Comparison of ENCODE assay signal across 9 cellular contexts in genomic region chr3:132418916-132419315, GRCh38. TPM values are rescaled to one million over a fixed set of nuclear protein-coding genes. Genes with fewer than 3 reads are reported as not detected.
A peak's percentile ranks its signal among the peaks of the same experiment; 100 is the strongest.
DNase-seq lines count a peak whose midpoint lies in the region; ATAC-seq and TF ChIP-seq lines count a peak whose summit lies in the region.
"Had no signal": no experiment of that assay in that cellular context is flagged by ENCODE, and none has a peak within 500 bp of the region (broad histone marks: within the 10 kb centered on the region; RNA-seq: fewer than 3 reads in every experiment).

No MANE protein-coding gene starts in this region.

- peak overlapping the region; percentile 94 for H3K27ac Mint-ChIP-seq in activated T-cell treated with anti-CD3 and anti-CD28 coated beads, Interleukin-2, amount 50 U/mL, for 72 hours
- no peak overlapping the region for H3K27ac Mint-ChIP-seq in glutamatergic neuron (ENCODE audit: unreplicated experiment)

- H3K27me3 ChIP-seq in WERI-Rb-1 (ENCODE audit: insufficient read depth, low read depth, severe bottlenecking) (no peaks in the 10 kb centered on the region), thoracic aorta (replicated peaks; ENCODE audit: insufficient read depth) (no peaks in the 10 kb centered on the region)

- no peak for ATAC-seq in activated T-cell treated with anti-CD3 and anti-CD28 coated beads, Interleukin-2, amount 50 U/mL, for 72 hours (replicated peaks in 1 of 2)
- ATAC-seq in thoracic aorta (ENCODE audit: insufficient number of reproducible peaks, low FRiP score, low read depth) (no peak), HG02759 (IDR thresholded peaks at IDR 0.05; ENCODE audit: unreplicated experiment) (no peak)

- H3K4me1 ChIP-seq in thoracic aorta (ENCODE audit: control insufficient read depth in 1 of 2, low read depth in 2 of 2): peaks cover 35 to 47% of the 10 kb centered on the region in 2 donors

- H3K4me3 Mint-ChIP-seq in activated T-cell treated with anti-CD3 and anti-CD28 coated beads, Interleukin-2, amount 50 U/mL, for 72 hours: peak overlapping the region; percentile 93 to 100
- H3K4me3 Mint-ChIP-seq in glutamatergic neuron (ENCODE audit: unreplicated experiment): peak overlapping the region; percentile 100

- no peaks in the 10 kb centered on the region for H3K27me3 Mint-ChIP-seq in activated T-cell treated with anti-CD3 and anti-CD28 coated beads, Interleukin-2, amount 50 U/mL, for 72 hours (ENCODE audit: low read depth)
- H3K27me3 Mint-ChIP-seq in glutamatergic neuron (ENCODE audit: unreplicated experiment): peaks cover 6% of the 10 kb centered on the region

- H3K36me3 ChIP-seq in WERI-Rb-1 (peaks cover 14% of the 10 kb centered on the region), thoracic aorta (no peaks in the 10 kb centered on the region)

- H3K36me3 Mint-ChIP-seq in activated T-cell treated with anti-CD3 and anti-CD28 coated beads, Interleukin-2, amount 50 U/mL, for 72 hours (ENCODE audit: insufficient read depth in 2 of 2): peaks cover 4 to 6% of the 10 kb centered on the region in 2 donors
- H3K36me3 Mint-ChIP-seq in glutamatergic neuron (ENCODE audit: unreplicated experiment): no peaks in the 10 kb centered on the region

- H3K4me1 Mint-ChIP-seq in activated T-cell treated with anti-CD3 and anti-CD28 coated beads, Interleukin-2, amount 50 U/mL, for 72 hours (ENCODE audit: low read depth): peaks cover 54% of the 10 kb centered on the region
- peaks cover 26% of the 10 kb centered on the region for H3K4me1 Mint-ChIP-seq in glutamatergic neuron (ENCODE audit: low read depth, unreplicated experiment)

- H3K9me3 ChIP-seq in WERI-Rb-1 (ENCODE audit: severe bottlenecking): no peaks in the 10 kb centered on the region
- H3K9me3 ChIP-seq in thoracic aorta: no peaks in the 10 kb centered on the region

- DNase-seq in activated T-cell treated with anti-CD3 and anti-CD28 coated beads, Interleukin-2, amount 50 U/mL, for 72 hours: no peak
- DNase-seq in activated T-cell treated with anti-CD3 and anti-CD28 coated beads, Interleukin-2, amount 50 U/mL, for 48 hours: no peak
- DNase-seq in WERI-Rb-1 (no peak), glutamatergic neuron (no peak), thoracic aorta (ENCODE audit: low spot score) (no peak), HT-29 (ENCODE audit: low spot score) (no peak), amniotic stem cell (lab: John Stamatoyannopoulos, UW) (no peak)
- DNase-seq: DMS 273 treated with DMSO at 0.1 percent for 48 hours had no signal

- no peak for TF ChIP-seq CTCF in WERI-Rb-1 (IDR thresholded peaks at IDR 0.05; ENCODE audit: low read depth, low read length)
- TF ChIP-seq CTCF in glutamatergic neuron (IDR thresholded peaks at IDR 0.05; ENCODE audit: partially characterized antibody, unreplicated experiment): no peak
- no peak for TF ChIP-seq CTCF in thoracic aorta (IDR thresholded peaks at IDR 0.05)

- H3K9me3 Mint-ChIP-seq in activated T-cell treated with anti-CD3 and anti-CD28 coated beads, Interleukin-2, amount 50 U/mL, for 72 hours: no peaks in the 10 kb centered on the region
- peaks cover 5% of the 10 kb centered on the region for H3K9me3 Mint-ChIP-seq in glutamatergic neuron (ENCODE audit: unreplicated experiment)

- H3K4me3 ChIP-seq in WERI-Rb-1 (ENCODE audit: low read depth, low read length) (peak overlapping the region; percentile 79), thoracic aorta (peak overlapping the region; percentile 100)

- H3K27ac ChIP-seq in WERI-Rb-1 (peak overlapping the region; percentile 94), thoracic aorta (no peak overlapping the region)

RNA-seq across cellular contexts. Expression of gene DNAJC13, which starts 1.6 kb away (rescaled TPM):
- total RNA-seq in activated T-cell treated with anti-CD3 and anti-CD28 coated beads, Interleukin-2, amount 50 U/mL, for 72 hours: 10 to 100 TPM; 36.3 to 39.5 TPM
- 48.5 TPM for total RNA-seq in glutamatergic neuron (ENCODE audit: unreplicated experiment)
- total RNA-seq in thoracic aorta: 10 to 100 TPM; 47.4 to 49.5 TPM
- total RNA-seq in HT-29 (2014; rRNA removed; shearing (Covaris generic)): 12.8 TPM in 2 replicates
